Comparison of ENCODE assay signal across 8 cellular contexts in the genomic region with DNA sequence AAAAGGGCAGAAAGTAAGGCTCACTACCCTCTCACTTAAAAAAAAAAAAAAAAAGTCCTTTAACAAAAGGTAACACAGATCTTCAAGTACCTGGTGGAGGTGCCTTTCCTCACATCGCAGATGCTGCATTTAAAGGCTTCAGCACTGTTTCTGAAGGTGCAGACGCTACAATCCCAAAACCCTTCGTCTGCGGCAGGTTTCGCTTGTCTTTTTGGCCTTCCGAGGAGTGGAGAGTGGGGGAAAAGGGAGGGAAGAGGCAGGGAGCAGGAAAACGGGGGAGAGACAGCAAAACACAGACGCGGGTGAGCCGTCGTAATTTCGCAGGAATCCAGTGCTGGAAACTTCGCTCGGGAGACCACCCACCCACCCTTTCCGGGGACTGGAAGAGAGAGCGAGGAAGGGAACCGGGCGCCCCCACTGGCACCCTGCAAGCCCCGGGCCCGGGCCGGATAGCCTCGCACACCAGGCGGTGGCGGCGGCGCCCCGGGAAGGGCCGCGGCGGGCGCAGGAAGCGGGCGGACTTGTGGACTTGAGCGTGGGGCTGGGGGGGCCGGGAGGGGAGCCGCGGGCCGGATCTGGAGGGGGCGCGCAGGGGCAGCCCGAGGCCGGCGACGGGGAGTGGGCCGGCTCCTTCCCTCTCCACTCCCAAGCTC. TPM values are rescaled to one million over a fixed set of nuclear protein-coding genes. Genes with fewer than 3 reads are reported as not detected.
DNase-seq lines count a peak whose midpoint lies in the region; ATAC-seq and TF ChIP-seq lines count a peak whose summit lies in the region.

A gene (minus strand): TSS at position 216 of the 653 bp plus-strand sequence.

- CTCF ChIA-PET in OCI-LY7 (lab: Charles Lee; ENCODE audit: unreplicated experiment), result interaction anchor here (0.7 kb wide), 1 partner anchor 70 kb away, joined by 3 read pairs; no protein-coding TSS in a partner anchor

- H3K36me3 ChIP-seq in OCI-LY7 (ENCODE audit: insufficient read depth, low read length), result peaks cover 16% of the 10 kb centered on the region
- no peaks in the 10 kb centered on the region for H3K36me3 ChIP-seq in sigmoid colon

- TF ChIP-seq POLR2A in sigmoid colon (IDR thresholded peaks at IDR 0.05), result no peak

- TF ChIP-seq CTCF in OCI-LY7 (conservative IDR thresholded peaks at IDR 0.05; ENCODE audit: low read length), result peak; percentile 49
- TF ChIP-seq CTCF in sigmoid colon (IDR thresholded peaks at IDR 0.05), result no peak

- POLR2A ChIA-PET in OCI-LY7 (lab: Charles Lee), result interaction anchor here (0.5 to 1.1 kb wide), 2 partner anchors 12 to 365 kb away, joined by 3 to 4 read pairs; no protein-coding TSS in a partner anchor

- intact Hi-C loops in OCI-LY7 (cut with micrococcal nuclease; ENCODE audit: unreplicated experiment), result loop anchor here (1.0 to 10.0 kb wide), 5 partner anchors 282 to 462 kb away; no protein-coding TSS in a partner anchor
- intact Hi-C loops in sigmoid colon (cut with DNase I), result loop anchor here (5.0 to 10.0 kb wide), 4 partner anchors 172 to 489 kb away; no protein-coding TSS in a partner anchor

- H3K4me3 ChIP-seq in OCI-LY7 (ENCODE audit: low read depth, low read length, poor library complexity, severe bottlenecking) (peak within 1 kb of the TSS; percentile 86), iPS-11a (ENCODE audit: low read depth, low read length) (peak within 1 kb of the TSS; percentile 91), sigmoid colon (peak within 1 kb of the TSS; percentile 63 to 92 (median 88))

- no peak for TF ChIP-seq EP300 in sigmoid colon (IDR thresholded peaks at IDR 0.05)

- 0 to 1% methylated on average over 43 to 45 of the region's 45 CpGs for WGBS in sigmoid colon, 2 donors

- no peaks in the 10 kb centered on the region for H3K27me3 ChIP-seq in sigmoid colon

- peak within 1 kb of the TSS; percentile 97 for H3K4me2 ChIP-seq in OCI-LY7 (ENCODE audit: low read length)

- H3K4me1 ChIP-seq in OCI-LY7 (ENCODE audit: insufficient read depth, low read length, poor library complexity, severe bottlenecking) (peaks cover 48% of the 10 kb centered on the region), sigmoid colon (peaks cover 0 to 42% (median 26%) of the 10 kb centered on the region in 4 donors)

- H3K27ac ChIP-seq in OCI-LY7 (ENCODE audit: low read depth, low read length, poor library complexity, severe bottlenecking), result peak within 1 kb of the TSS; percentile 22
- H3K27ac ChIP-seq in angular gyrus (ENCODE audit: low read depth, low read length), result peak within 1 kb of the TSS; percentile 83
- H3K27ac ChIP-seq in sigmoid colon, result peak within 1 kb of the TSS; percentile 85 to 96 (median 92)

- BruUV-seq in OCI-LY7 (replicated peaks; lab: Mats Ljungman, UMichigan), result no TSS peak

- no peaks in the 10 kb centered on the region for H3K9me3 ChIP-seq in OCI-LY7 (ENCODE audit: low read length)
- H3K9me3 ChIP-seq in sigmoid colon, result no peaks in the 10 kb centered on the region

- peak within 1 kb of the TSS; percentile 93 for H2AFZ ChIP-seq in OCI-LY7 (ENCODE audit: low read length)

- peak; percentile 22 for DNase-seq in activated CD4-positive, alpha-beta T cell treated with anti-CD3 and anti-CD28 coated beads for 1 hour
- DNase-seq in activated CD4-positive, alpha-beta T cell treated with anti-CD3 and anti-CD28 coated beads for 48 hours, result no peak
- DNase-seq in OCI-LY7 (ENCODE audit: low spot score), result peak; percentile 56
- DNase-seq in sigmoid colon, result no peak
- DNase-seq in AG08396 (ENCODE audit: low spot score), result no peak

- peaks cover 51% of the 10 kb centered on the region for H3K79me2 ChIP-seq in OCI-LY7 (ENCODE audit: insufficient read depth, low read depth, low read length)

- no peaks in the 10 kb centered on the region for H3K9me2 ChIP-seq in OCI-LY7 (ENCODE audit: insufficient read depth, low read length)

- peak; percentile 23 for ATAC-seq in HG02884 (IDR thresholded peaks at IDR 0.05; ENCODE audit: unreplicated experiment)

- H4K20me1 ChIP-seq in OCI-LY7 (ENCODE audit: insufficient read depth, low read length), result peaks cover 44% of the 10 kb centered on the region

RNA-seq across cellular contexts. Expression of the gene that starts here (rescaled TPM):
- total RNA-seq in OCI-LY7 (2014; rRNA removed; shearing (Covaris generic)), result 3.5 and 4.2 TPM in 2 replicates
- 9.4 and 9.6 TPM in 2 replicates for total RNA-seq in OCI-LY7 (2022)
- 10 to 100 TPM; 14.2 to 18.0 (median 16.4) TPM for total RNA-seq in sigmoid colon
- 10 to 100 TPM in 2 of 3 donors, 1 to 10 TPM in 1; 8.9 to 12.0 (median 10.2) TPM for polyA plus RNA-seq in sigmoid colon

Comparison
In these comparisons a context has a peak if more than half of its experiments do, and no peak if none do; other contexts are left out.
1. DNase-seq: peak in activated CD4-positive, alpha-beta T cell treated with anti-CD3 and anti-CD28 coated beads for 1 hour (single experiment) and OCI-LY7 (single experiment); none in activated CD4-positive, alpha-beta T cell treated with anti-CD3 and anti-CD28 coated beads for 48 hours (single experiment), sigmoid colon (single experiment) and AG08396 (single experiment).
2. H3K27ac ChIP-seq: peak in every context shown above with its lines; median percentile 92 in sigmoid colon; 83 in angular gyrus; 22 in OCI-LY7.
3. Peak in every context shown above with its lines, with median percentiles within 50 percentile points of each other: H3K4me3 ChIP-seq.